9 cellular contexts compared by ENCODE assay signal in genomic region chr2:202934456-202934855, GRCh38.
"Had no signal": no experiment of that assay in that cellular context is flagged by ENCODE, and none has a peak within 500 bp of the region (broad histone marks: within the 10 kb centered on the region; RNA-seq: fewer than 3 reads in every experiment).

No MANE protein-coding gene starts in this region.

- H3K27ac ChIP-seq: GM23248 had no signal

- H3K4me3 ChIP-seq: GM23248, GM23338, HAP-1 had no signal

- H3K4me1 Mint-ChIP-seq: GM23338, H9 had no signal

- ATAC-seq: GM23338, HCT116 had no signal

- H3K9ac ChIP-seq: GM23248 had no signal

- DNase-seq: GM23248, GOT3, H7, H9, HCEC 1CT, HFFc6 had no signal

- H2AFZ ChIP-seq: GM23248, GM23338 had no signal

- H3K9me3 Mint-ChIP-seq: GM23338, H9, HFFc6 had no signal

- H3K27ac Mint-ChIP-seq: GM23338 had no signal

- H3K36me3 ChIP-seq: HAP-1 had no signal

- H3K9me3 ChIP-seq: HAP-1 had no signal

- H3K4me2 ChIP-seq: GM23338 had no signal

- H3K4me3 Mint-ChIP-seq: GM23338, H9, HFFc6 had no signal

- H3K4me1 ChIP-seq: HAP-1 had no signal
